29 cellular contexts compared by ENCODE assay signal in the genomic region with DNA sequence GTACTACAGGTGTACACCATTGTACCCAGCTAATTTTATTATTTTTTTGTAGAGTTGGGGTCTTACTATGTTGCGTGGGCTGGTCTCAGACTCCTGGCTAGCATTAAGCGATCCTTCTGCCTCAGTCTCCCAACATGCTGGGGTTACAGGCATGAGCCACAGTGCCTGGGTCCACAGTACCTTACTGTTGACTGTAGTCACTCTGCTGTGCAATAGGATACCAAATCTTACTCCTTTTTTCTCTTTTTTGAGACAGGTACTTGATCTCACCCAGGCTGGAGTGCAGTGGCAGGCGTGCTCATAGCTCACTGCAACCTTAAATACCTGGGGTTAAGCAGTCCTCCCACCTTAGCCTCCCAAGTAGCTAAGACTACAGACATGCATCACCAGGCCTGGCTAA. TPM values are rescaled to one million over a fixed set of nuclear protein-coding genes. Genes with fewer than 3 reads are reported as not detected.
DNase-seq lines count a peak whose midpoint lies in the region; ATAC-seq, FAIRE-seq and TF ChIP-seq lines count a peak whose summit lies in the region.
"Had no signal": no experiment of that assay in that cellular context is flagged by ENCODE, and none has a peak within 500 bp of the region (broad histone marks: within the 10 kb centered on the region; RNA-seq: fewer than 3 reads in every experiment).

No MANE protein-coding gene starts in this region.

- no peaks in the 10 kb centered on the region for H3K27me3 Mint-ChIP-seq in activated T-cell treated with anti-CD3 and anti-CD28 coated beads, Interleukin-2, amount 50 U/mL, for 72 hours (ENCODE audit: low read depth)
- H3K27me3 Mint-ChIP-seq in endothelial cell (ENCODE audit: unreplicated experiment) (peaks cover 3% of the 10 kb centered on the region), nephron progenitor cell (ENCODE audit: low read depth, poor library complexity) (no peaks in the 10 kb centered on the region)
- no peaks in the 10 kb centered on the region for H3K27me3 Mint-ChIP-seq in activated CD4-positive, alpha-beta memory T cell treated with anti-CD3 and anti-CD28 coated beads, Interleukin-2, amount 10 ng/mL, durations not matched to agents 7 days and 5 days
- H3K27me3 Mint-ChIP-seq: CD4-positive, alpha-beta memory T cell; CD4-positive, CD25-positive, alpha-beta regulatory T cell; CD8-positive, alpha-beta memory T cell had no signal

- H2AFZ ChIP-seq in HepG2 (ENCODE audit: low read length), result no peak overlapping the region

- POLR2A ChIA-PET in HepG2 (lab: Yijun Ruan, JAX), result interaction anchor here (0.6 to 5.3 kb wide), 6 partner anchors 13 to 420 kb away, joined by 3 to 27 read pairs (median 4); partner anchors contain the start of genes NFKBIA and PSMA6
- POLR2A ChIA-PET in activated CD4-positive, alpha-beta memory T cell treated with anti-CD3 and anti-CD28 coated beads, Interleukin-2, amount 10 ng/mL, durations not matched to agents 7 days and 5 days (lab: Charles Lee), result interaction anchor here (2.7 kb wide), 1 partner anchor 87 kb away, joined by 8 read pairs; the partner anchor contains the start of gene NFKBIA

- no peak overlapping the region for H3K9ac ChIP-seq in HepG2 (ENCODE audit: insufficient read depth, low read depth, low read length)
- H3K9ac ChIP-seq: BLaER1 had no signal

- intact Hi-C loops in HepG2 (cut with micrococcal nuclease; ENCODE audit: unreplicated experiment), result no loop called here
- intact Hi-C loops in right lobe of liver (cut with DNase I), result no loop called here

- CTCF ChIA-PET in HepG2 (lab: Yijun Ruan, JAX; ENCODE audit: low intra/inter-chr PET ratio, low total read pairs), result no interaction called here
- CTCF ChIA-PET in activated CD4-positive, alpha-beta memory T cell treated with anti-CD3 and anti-CD28 coated beads, Interleukin-2, amount 10 ng/mL, durations not matched to agents 7 days and 5 days (lab: Charles Lee), result interaction anchor here (0.5 to 1.2 kb wide), 2 partner anchors 9 to 510 kb away, joined by 3 read pairs; no protein-coding TSS in a partner anchor

- WGBS in HepG2 (ENCODE audit: low lambda C conversion rate), result 95% methylated on average over 3 of the region's 3 CpGs
- no CpG with 5 or more reads among the region's 3 CpGs for WGBS in right lobe of liver (ENCODE audit: insufficient coverage, low coverage, low lambda C conversion rate, missing lambda C conversion rate)

- no peak for TF ChIP-seq RAD21 in HepG2 (CRISPR knock-in tag; IDR thresholded peaks at IDR 0.05)

- no peaks in the 10 kb centered on the region for H3K9me3 ChIP-seq in HepG2 (ENCODE audit: low read length)
- no peaks in the 10 kb centered on the region for H3K9me3 ChIP-seq in right lobe of liver
- H3K9me3 ChIP-seq: BE2C, BLaER1 had no signal

- no peaks in the 10 kb centered on the region for H3K9me3 Mint-ChIP-seq in activated T-cell treated with anti-CD3 and anti-CD28 coated beads, Interleukin-2, amount 50 U/mL, for 72 hours
- H3K9me3 Mint-ChIP-seq in endothelial cell (ENCODE audit: unreplicated experiment), result no peaks in the 10 kb centered on the region
- H3K9me3 Mint-ChIP-seq in nephron progenitor cell, result no peaks in the 10 kb centered on the region
- no peaks in the 10 kb centered on the region for H3K9me3 Mint-ChIP-seq in activated CD4-positive, alpha-beta memory T cell treated with anti-CD3 and anti-CD28 coated beads, Interleukin-2, amount 10 ng/mL, durations not matched to agents 7 days and 5 days
- H3K9me3 Mint-ChIP-seq: CD14-positive monocyte; CD4-positive, alpha-beta memory T cell; CD8-positive, alpha-beta memory T cell had no signal

- peaks cover 22% of the 10 kb centered on the region for H3K4me1 Mint-ChIP-seq in activated T-cell treated with anti-CD3 and anti-CD28 coated beads, Interleukin-2, amount 50 U/mL, for 72 hours (ENCODE audit: low read depth)
- peaks cover 5% of the 10 kb centered on the region for H3K4me1 Mint-ChIP-seq in endothelial cell (ENCODE audit: unreplicated experiment)
- H3K4me1 Mint-ChIP-seq in nephron progenitor cell, result no peaks in the 10 kb centered on the region
- H3K4me1 Mint-ChIP-seq in activated CD4-positive, alpha-beta memory T cell treated with anti-CD3 and anti-CD28 coated beads, Interleukin-2, amount 10 ng/mL, durations not matched to agents 7 days and 5 days, result peaks cover 22% of the 10 kb centered on the region

- no peak for FAIRE-seq in HepG2 (lab: Jason Lieb, UNC)
- FAIRE-seq: A204.1, GM12878, GM12892, GM18507 had no signal

- H3K27ac Mint-ChIP-seq in activated T-cell treated with anti-CD3 and anti-CD28 coated beads, Interleukin-2, amount 50 U/mL, for 72 hours, result peak overlapping the region; percentile 28
- H3K27ac Mint-ChIP-seq in endothelial cell (ENCODE audit: unreplicated experiment), result peak overlapping the region; percentile 42
- peak overlapping the region; percentile 64 for H3K27ac Mint-ChIP-seq in nephron progenitor cell
- no peak overlapping the region for H3K27ac Mint-ChIP-seq in activated CD4-positive, alpha-beta memory T cell treated with anti-CD3 and anti-CD28 coated beads, Interleukin-2, amount 10 ng/mL, durations not matched to agents 7 days and 5 days

- H3K4me3 Mint-ChIP-seq in activated T-cell treated with anti-CD3 and anti-CD28 coated beads, Interleukin-2, amount 50 U/mL, for 72 hours, result no peak overlapping the region
- H3K4me3 Mint-ChIP-seq in endothelial cell (ENCODE audit: unreplicated experiment), result no peak overlapping the region
- H3K4me3 Mint-ChIP-seq in nephron progenitor cell, result no peak overlapping the region
- H3K4me3 Mint-ChIP-seq in activated CD4-positive, alpha-beta memory T cell treated with anti-CD3 and anti-CD28 coated beads, Interleukin-2, amount 10 ng/mL, durations not matched to agents 7 days and 5 days, result no peak overlapping the region
- H3K4me3 Mint-ChIP-seq: CD14-positive monocyte; CD4-positive, alpha-beta memory T cell; CD8-positive, alpha-beta memory T cell had no signal

- H4K20me1 ChIP-seq in HepG2 (ENCODE audit: insufficient read depth, low read length), result no peaks in the 10 kb centered on the region

- in situ Hi-C loops in HepG2 (cut with HindIII; ENCODE audit: extremely low pct_ligation_motif_present, low pct_unique_long_range_greater_than_20kb), result no loop called here

- no peak overlapping the region for H3K27ac ChIP-seq in HepG2 (ENCODE audit: extremely low read length, insufficient read depth, low read length)
- H3K27ac ChIP-seq in right lobe of liver, result no peak overlapping the region
- H3K27ac ChIP-seq: BLaER1 had no signal

- TF ChIP-seq CTCF in HepG2 (CRISPR knock-in tag; IDR thresholded peaks at IDR 0.05) (no peak), right lobe of liver (IDR thresholded peaks at IDR 0.05) (no peak), endothelial cell (IDR thresholded peaks at IDR 0.05; ENCODE audit: unreplicated experiment) (no peak), nephron progenitor cell (IDR thresholded peaks at IDR 0.05) (no peak)

- no peak overlapping the region for H3K4me2 ChIP-seq in HepG2 (ENCODE audit: low read depth, low read length)
- H3K4me2 ChIP-seq: BLaER1 had no signal

- H3K27me3 ChIP-seq in HepG2 (ENCODE audit: control insufficient read depth in 1 of 2, insufficient read depth in 2 of 2, low read length in 2 of 2), result no peaks in the 10 kb centered on the region
- H3K27me3 ChIP-seq in right lobe of liver, result no peaks in the 10 kb centered on the region
- H3K27me3 ChIP-seq: BE2C, BLaER1 had no signal

- no peak for ATAC-seq in activated T-cell treated with anti-CD3 and anti-CD28 coated beads, Interleukin-2, amount 50 U/mL, for 72 hours (replicated peaks in 1 of 2)
- ATAC-seq in HepG2 (peak; percentile 14), right lobe of liver (no peak)
- ATAC-seq: GM12878 had no signal

- TF ChIP-seq POLR2A in HepG2 (IDR thresholded peaks at IDR 0.05; ENCODE audit: insufficient read depth in 1 of 2, low read depth in 2 of 2, low read length in 2 of 2), result no peak
- no peak for TF ChIP-seq POLR2A in right lobe of liver (IDR thresholded peaks at IDR 0.05)

- H3K36me3 Mint-ChIP-seq in activated T-cell treated with anti-CD3 and anti-CD28 coated beads, Interleukin-2, amount 50 U/mL, for 72 hours (ENCODE audit: insufficient read depth in 2 of 2), result peaks cover 3 to 17% of the 10 kb centered on the region in 2 donors
- peaks cover 15% of the 10 kb centered on the region for H3K36me3 Mint-ChIP-seq in endothelial cell (ENCODE audit: low read depth, unreplicated experiment)
- H3K36me3 Mint-ChIP-seq in nephron progenitor cell (ENCODE audit: low read depth), result peaks cover 49% of the 10 kb centered on the region
- peaks cover 54% of the 10 kb centered on the region for H3K36me3 Mint-ChIP-seq in activated CD4-positive, alpha-beta memory T cell treated with anti-CD3 and anti-CD28 coated beads, Interleukin-2, amount 10 ng/mL, durations not matched to agents 7 days and 5 days (ENCODE audit: low read depth)

- H3K4me1 ChIP-seq in HepG2 (ENCODE audit: insufficient read depth, low read length) (no peaks in the 10 kb centered on the region), right lobe of liver (no peaks in the 10 kb centered on the region)
- H3K4me1 ChIP-seq: BE2C had no signal

- no TSS peak for BruUV-seq in HepG2 (replicated peaks; lab: Mats Ljungman, UMichigan)

- no peak for DNase-seq in activated T-cell treated with anti-CD3 and anti-CD28 coated beads, Interleukin-2, amount 50 U/mL, for 72 hours
- no peak for DNase-seq in activated T-cell treated with anti-CD3 and anti-CD28 coated beads, Interleukin-2, amount 50 U/mL, for 1 hour
- DNase-seq in HepG2 (ENCODE audit: low spot score) (no peak), right lobe of liver (no peak), endothelial cell (ENCODE audit: low spot score) (no peak), nephron progenitor cell (no peak), T-helper 9 cell (no peak)
- no peak for DNase-seq in activated CD4-positive, alpha-beta memory T cell treated with anti-CD3 and anti-CD28 coated beads, Interleukin-2, amount 10 ng/mL, durations not matched to agents 7 days and 5 days
- DNase-seq: 8988T; ACHN; BE2C; C1 segment of cervical spinal cord; CD4-positive, alpha-beta memory T cell; CD4-positive, CD25-positive, alpha-beta regulatory T cell; CD8-positive, alpha-beta memory T cell; COR-L47; DMS 273 treated with DMSO at 0.1 percent for 48 hours; DMS153; DMS53; DMS79; DND-41; EL; GDM1 had no signal

- H3K4me3 ChIP-seq in HepG2 (replicated peaks in 1 of 3; ENCODE audit: insufficient read depth in 1 of 3, low read depth in 2 of 3, low read length in 3 of 3) (no peak overlapping the region), right lobe of liver (no peak overlapping the region)
- H3K4me3 ChIP-seq: BLaER1, GM12878 had no signal

- H3K36me3 ChIP-seq in HepG2 (replicated peaks in 1 of 2; ENCODE audit: control insufficient read depth in 1 of 2, insufficient read depth in 2 of 2, low read length in 2 of 2) (peaks cover 27 to 55% of the 10 kb centered on the region in 2 experiments), right lobe of liver (peaks cover 0 to 56% (median 22%) of the 10 kb centered on the region in 4 donors)

- H3K79me2 ChIP-seq in HepG2 (ENCODE audit: insufficient read depth, low read length), result no peaks in the 10 kb centered on the region

- TF ChIP-seq EP300 in HepG2 (IDR thresholded peaks at IDR 0.05; ENCODE audit: low read depth in 2 of 2, low read length in 2 of 2) (no peak), HepG2 (CRISPR knock-in tag; IDR thresholded peaks at IDR 0.05; ENCODE audit: borderline replicate concordance) (no peak)

RNA-seq across cellular contexts. Expression of gene PSMA6, which starts 25.6 kb away (rescaled TPM):
- 100 to 1,000 TPM; 325 to 349 TPM for total RNA-seq in activated T-cell treated with anti-CD3 and anti-CD28 coated beads, Interleukin-2, amount 50 U/mL, for 72 hours
- total RNA-seq in HepG2 (2016; rRNA removed; fragmentation: Illumina TruSeq; extraction: Trizol) (1,109 and 1,579 TPM in 2 replicates), right lobe of liver (100 to 1,000 TPM in 1 of 6 experiments, 10 to 100 TPM in 5; 66.9 to 122 (median 81.1) TPM), endothelial cell (ENCODE audit: unreplicated experiment) (160 TPM)
- total RNA-seq in HepG2 (2016; cell fraction: cytosol; rRNA removed; fragmentation: Illumina TruSeq; extraction: Trizol; ENCODE audit: low read depth), result 1,013 and 1,135 TPM in 2 replicates
- total RNA-seq in HepG2 (2016; cell fraction: insoluble cytoplasmic fraction; rRNA removed; fragmentation: Illumina TruSeq; extraction: Trizol), result 1,109 and 1,642 TPM in 2 replicates
- total RNA-seq in HepG2 (2016; cell fraction: membrane; rRNA removed; fragmentation: Illumina TruSeq; extraction: Trizol), result 682 and 685 TPM in 2 replicates
- 388 and 421 TPM in 2 replicates for total RNA-seq in HepG2 (2016; cell fraction: nucleus; rRNA removed; fragmentation: Illumina TruSeq; extraction: Trizol)
- 399 and 525 TPM in 2 replicates for polyA plus RNA-seq in HepG2 (2011; rRNA removed)
- 367 and 461 TPM in 2 replicates for polyA plus RNA-seq in HepG2 (2011; cell fraction: cytosol; rRNA removed)
- 108 and 120 TPM in 2 replicates for polyA plus RNA-seq in HepG2 (2011; cell fraction: nucleus; rRNA removed)
- polyA plus RNA-seq in HepG2 (2012), result 473 and 515 TPM in 2 replicates
- 709 and 762 TPM in 2 replicates for polyA plus RNA-seq in HepG2 (2016; cell fraction: cytosol; fragmentation: Illumina TruSeq; extraction: Trizol; ENCODE audit: low read depth)
- polyA plus RNA-seq in HepG2 (2016; cell fraction: insoluble cytoplasmic fraction; fragmentation: Illumina TruSeq; extraction: Trizol; ENCODE audit: low read depth), result 1,270 and 1,369 TPM in 2 replicates
- polyA plus RNA-seq in HepG2 (2016; cell fraction: membrane; fragmentation: Illumina TruSeq; extraction: Trizol; ENCODE audit: low read depth), result 468 and 473 TPM in 2 replicates
- 530 and 538 TPM in 2 replicates for polyA plus RNA-seq in HepG2 (2016; cell fraction: nucleus; fragmentation: Illumina TruSeq; extraction: Trizol; ENCODE audit: insufficient read depth, low read depth)
- 141 and 189 TPM in 2 replicates for polyA minus RNA-seq in HepG2 (2011; rRNA and poly(A)+ RNA removed; ENCODE audit: low replicate concordance)
- polyA minus RNA-seq in HepG2 (2011; cell fraction: cytosol; rRNA and poly(A)+ RNA removed), result 181 and 205 TPM in 2 replicates
- polyA minus RNA-seq in HepG2 (2011; cell fraction: nucleus; rRNA and poly(A)+ RNA removed), result 139 and 166 TPM in 2 replicates
- total RNA-seq in activated CD4-positive, alpha-beta memory T cell treated with anti-CD3 and anti-CD28 coated beads, Interleukin-2, amount 10 ng/mL, durations not matched to agents 7 days and 5 days, result 100 to 1,000 TPM; 235 to 242 TPM
